16 cellular contexts compared by ENCODE assay signal in the genomic region with DNA sequence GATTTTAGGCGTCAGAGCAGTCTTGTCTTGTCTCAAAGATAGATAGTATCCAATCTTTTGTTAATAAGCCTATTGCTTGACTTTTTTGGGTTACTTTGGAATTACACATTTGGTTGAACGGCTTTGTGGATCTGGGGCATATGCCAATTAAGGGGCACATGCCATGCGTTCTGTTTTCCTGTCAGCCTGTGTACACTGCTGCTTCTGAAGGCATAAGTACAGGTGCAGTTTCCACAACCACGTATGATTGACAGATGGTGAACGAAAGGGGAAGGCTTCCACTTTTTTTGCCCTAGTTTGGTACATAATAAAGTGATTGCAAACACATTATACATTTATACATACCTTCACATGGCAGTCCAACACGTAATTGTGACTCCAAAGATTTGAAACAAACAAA.
"Had no signal": no experiment of that assay in that cellular context is flagged by ENCODE, and none has a peak within 500 bp of the region (broad histone marks: within the 10 kb centered on the region; RNA-seq: fewer than 3 reads in every experiment).

No MANE protein-coding gene starts in this region.

- H3K27ac Mint-ChIP-seq: activated B cell treated with CpG ODN at 0.5 μM for 24 hours; activated CD4-positive, alpha-beta T cell treated with anti-CD3 and anti-CD28 coated beads, Interleukin-2, amount 10 ng/mL, durations not matched to agents 24 days and 14 days; activated naive CD4-positive, alpha-beta T cell treated with anti-CD3 and anti-CD28 coated beads for 36 hours; activated T-helper 17 cell treated with anti-CD3 and anti-CD28 coated beads, Interleukin-2, amount 50 U/mL, for 72 hours; stimulated activated naive CD8-positive, alpha-beta T cell treated with anti-CD3 and anti-CD28 coated beads, Interleukin-15, amount 100 ng/mL, for 72 hours had no signal

- H3K4me3 ChIP-seq: cardiac muscle cell, coronary artery, heart left ventricle, testis had no signal

- H3K9me3 Mint-ChIP-seq: activated B cell treated with CpG ODN at 0.5 μM for 24 hours; activated CD4-positive, alpha-beta T cell treated with anti-CD3 and anti-CD28 coated beads, Interleukin-2, amount 10 ng/mL, durations not matched to agents 24 days and 14 days; activated naive CD4-positive, alpha-beta T cell treated with anti-CD3 and anti-CD28 coated beads for 36 hours; activated T-helper 17 cell treated with anti-CD3 and anti-CD28 coated beads, Interleukin-2, amount 50 U/mL, for 72 hours; naive thymus-derived CD8-positive, alpha-beta T cell; stimulated activated naive CD8-positive, alpha-beta T cell treated with anti-CD3 and anti-CD28 coated beads, Interleukin-15, amount 100 ng/mL, for 72 hours had no signal

- H3K27ac ChIP-seq: cardiac muscle cell, coronary artery, heart left ventricle, testis had no signal

- H3K27me3 ChIP-seq: cardiac muscle cell, heart left ventricle, testis had no signal

- H3K4me3 Mint-ChIP-seq: activated B cell treated with CpG ODN at 0.5 μM for 24 hours; activated CD4-positive, alpha-beta T cell treated with anti-CD3 and anti-CD28 coated beads, Interleukin-2, amount 10 ng/mL, durations not matched to agents 24 days and 14 days; activated naive CD4-positive, alpha-beta T cell treated with anti-CD3 and anti-CD28 coated beads for 36 hours; activated T-helper 17 cell treated with anti-CD3 and anti-CD28 coated beads, Interleukin-2, amount 50 U/mL, for 72 hours; naive thymus-derived CD8-positive, alpha-beta T cell; stimulated activated naive CD8-positive, alpha-beta T cell treated with anti-CD3 and anti-CD28 coated beads, Interleukin-15, amount 100 ng/mL, for 72 hours had no signal

- H3K4me1 Mint-ChIP-seq: activated B cell treated with CpG ODN at 0.5 μM for 24 hours; activated CD4-positive, alpha-beta T cell treated with anti-CD3 and anti-CD28 coated beads, Interleukin-2, amount 10 ng/mL, durations not matched to agents 24 days and 14 days; activated T-helper 17 cell treated with anti-CD3 and anti-CD28 coated beads, Interleukin-2, amount 50 U/mL, for 72 hours; naive thymus-derived CD8-positive, alpha-beta T cell; stimulated activated naive CD8-positive, alpha-beta T cell treated with anti-CD3 and anti-CD28 coated beads, Interleukin-15, amount 100 ng/mL, for 72 hours had no signal

- H3K4me1 ChIP-seq: testis had no signal

- DNase-seq: activated B cell treated with CpG ODN at 0.5 μM for 24 hours; activated CD4-positive, alpha-beta T cell treated with anti-CD3 and anti-CD28 coated beads, Interleukin-2, amount 10 ng/mL, durations not matched to agents 24 days and 14 days; activated CD8-positive, alpha-beta memory T cell treated with anti-CD3 and anti-CD28 coated beads for 24 hours; activated naive CD4-positive, alpha-beta T cell treated with anti-CD3 and anti-CD28 coated beads for 36 hours; effector CD4-positive, alpha-beta T cell; foreskin melanocyte; heart left ventricle; mammary epithelial cell; naive thymus-derived CD8-positive, alpha-beta T cell; occipital lobe; stimulated activated CD4-positive, alpha-beta T cell treated with anti-CD3 and anti-CD28 coated beads, Interleukin-4, amount 100 ng/mL, for 4 hours; stimulated activated naive CD8-positive, alpha-beta T cell treated with anti-CD3 and anti-CD28 coated beads, Interleukin-15, amount 100 ng/mL, for 72 hours; testis had no signal

- H3K27me3 Mint-ChIP-seq: activated B cell treated with CpG ODN at 0.5 μM for 24 hours; activated CD4-positive, alpha-beta T cell treated with anti-CD3 and anti-CD28 coated beads, Interleukin-2, amount 10 ng/mL, durations not matched to agents 24 days and 14 days; activated T-helper 17 cell treated with anti-CD3 and anti-CD28 coated beads, Interleukin-2, amount 50 U/mL, for 72 hours; naive thymus-derived CD8-positive, alpha-beta T cell; stimulated activated naive CD8-positive, alpha-beta T cell treated with anti-CD3 and anti-CD28 coated beads, Interleukin-15, amount 100 ng/mL, for 72 hours had no signal
